In genomic region chr2:98748303-98749052, GRCh38 we compare ENCODE assay signal across 14 cellular contexts. TPM values are rescaled to one million over a fixed set of nuclear protein-coding genes. Genes with fewer than 3 reads are reported as not detected.
DNase-seq lines count a peak whose midpoint lies in the region; ATAC-seq and TF ChIP-seq lines count a peak whose summit lies in the region.
"Had no signal": no experiment of that assay in that cellular context is flagged by ENCODE, and none has a peak within 500 bp of the region (broad histone marks: within the 10 kb centered on the region; RNA-seq: fewer than 3 reads in every experiment).

No MANE protein-coding gene starts in this region.

- H3K27me3 ChIP-seq in GM23338 (ENCODE audit: insufficient read depth) (no peaks in the 10 kb centered on the region), skeletal muscle tissue (ENCODE audit: control insufficient read depth in 3 of 3, insufficient read depth in 3 of 3, low read length in 3 of 3) (peaks cover 4 to 15% (median 10%) of the 10 kb centered on the region in 3 donors)
- H3K27me3 ChIP-seq: hepatocyte, SJSA1 had no signal

- peaks cover 40% of the 10 kb centered on the region for H3K4me1 Mint-ChIP-seq in activated CD8-positive, alpha-beta T cell treated with anti-CD3 and anti-CD28 coated beads for 36 hours (ENCODE audit: low read depth)
- H3K4me1 Mint-ChIP-seq in activated CD8-positive, alpha-beta T cell treated with anti-CD3 and anti-CD28 coated beads, Interleukin-2, amount 10 ng/mL, durations not matched to agents 7 days and 5 days (ENCODE audit: low read depth) = peaks cover 40% of the 10 kb centered on the region
- peaks cover 12% of the 10 kb centered on the region for H3K4me1 Mint-ChIP-seq in GM23338
- peaks cover 43% of the 10 kb centered on the region for H3K4me1 Mint-ChIP-seq in activated naive CD8-positive, alpha-beta T cell treated with anti-CD3 and anti-CD28 coated beads, Interleukin-2, amount 50 U/mL, for 24 hours

- POLR2A ChIA-PET in activated CD8-positive, alpha-beta T cell treated with anti-CD3 and anti-CD28 coated beads for 36 hours (lab: Charles Lee) = interaction anchor here (1.4 to 4.9 kb wide), 4 partner anchors 9 to 23 kb away, joined by 4 to 19 read pairs (median 8); no protein-coding TSS in a partner anchor
- POLR2A ChIA-PET in activated CD8-positive, alpha-beta T cell treated with anti-CD3 and anti-CD28 coated beads, Interleukin-2, amount 10 ng/mL, durations not matched to agents 7 days and 5 days (lab: Charles Lee) = interaction anchor here (0.9 to 1.8 kb wide), 2 partner anchors 9 to 18 kb away, joined by 3 to 6 read pairs; partner anchors contain the start of gene MGAT4A

- no peaks in the 10 kb centered on the region for H3K9me3 ChIP-seq in skeletal muscle tissue (ENCODE audit: control insufficient read depth in 3 of 3, low read length in 3 of 3)
- H3K9me3 ChIP-seq: SJSA1 had no signal

- TF ChIP-seq CTCF in activated CD8-positive, alpha-beta T cell treated with anti-CD3 and anti-CD28 coated beads for 36 hours (IDR thresholded peaks at IDR 0.05) = no peak
- TF ChIP-seq CTCF in GM23338 (conservative IDR thresholded peaks at IDR 0.05; ENCODE audit: low read depth in 2 of 2) = no peak

- H3K27ac ChIP-seq in GM23338 (ENCODE audit: low read depth) (no peak overlapping the region), skeletal muscle tissue (ENCODE audit: low read depth, low read length) (peak overlapping the region; percentile 33)
- H3K27ac ChIP-seq: hepatocyte, SJSA1 had no signal

- DNase-seq in activated CD8-positive, alpha-beta T cell treated with anti-CD3 and anti-CD28 coated beads for 36 hours = no peak
- DNase-seq in activated CD8-positive, alpha-beta T cell treated with anti-CD3 and anti-CD28 coated beads, Interleukin-2, amount 10 ng/mL, durations not matched to agents 7 days and 5 days = no peak
- no peak for DNase-seq in GM23338 (ENCODE audit: low spot score)
- DNase-seq in activated naive CD8-positive, alpha-beta T cell treated with anti-CD3 and anti-CD28 coated beads, Interleukin-2, amount 50 U/mL, for 24 hours = no peak
- DNase-seq in stimulated activated naive CD4-positive, alpha-beta T cell (lab: John Stamatoyannopoulos, UW) = no peak
- no peak for DNase-seq in stimulated activated CD4-positive, alpha-beta T cell treated with anti-CD3 and anti-CD28 coated beads, Interleukin-12 subunit alpha, Interleukin-12 subunit beta, amount 100 ng/mL, for 4 hours
- DNase-seq: Calu3, dermis blood vessel endothelial cell, left colon, right cardiac atrium had no signal

- H3K4me2 ChIP-seq in GM23338 = no peak overlapping the region
- H3K4me2 ChIP-seq: hepatocyte had no signal

- H3K27me3 Mint-ChIP-seq in activated CD8-positive, alpha-beta T cell treated with anti-CD3 and anti-CD28 coated beads for 36 hours = no peaks in the 10 kb centered on the region
- H3K27me3 Mint-ChIP-seq in activated CD8-positive, alpha-beta T cell treated with anti-CD3 and anti-CD28 coated beads, Interleukin-2, amount 10 ng/mL, durations not matched to agents 7 days and 5 days (ENCODE audit: low read depth) = no peaks in the 10 kb centered on the region
- peaks cover 6% of the 10 kb centered on the region for H3K27me3 Mint-ChIP-seq in GM23338 (ENCODE audit: insufficient read depth, low read depth, poor library complexity)
- H3K27me3 Mint-ChIP-seq in activated naive CD8-positive, alpha-beta T cell treated with anti-CD3 and anti-CD28 coated beads, Interleukin-2, amount 50 U/mL, for 24 hours = no peaks in the 10 kb centered on the region

- H3K4me3 Mint-ChIP-seq in activated CD8-positive, alpha-beta T cell treated with anti-CD3 and anti-CD28 coated beads for 36 hours = no peak overlapping the region
- no peak overlapping the region for H3K4me3 Mint-ChIP-seq in activated CD8-positive, alpha-beta T cell treated with anti-CD3 and anti-CD28 coated beads, Interleukin-2, amount 10 ng/mL, durations not matched to agents 7 days and 5 days
- no peak overlapping the region for H3K4me3 Mint-ChIP-seq in GM23338
- H3K4me3 Mint-ChIP-seq in activated naive CD8-positive, alpha-beta T cell treated with anti-CD3 and anti-CD28 coated beads, Interleukin-2, amount 50 U/mL, for 24 hours = no peak overlapping the region

- no peaks in the 10 kb centered on the region for H3K4me1 ChIP-seq in GM23338 (ENCODE audit: insufficient read depth)
- H3K4me1 ChIP-seq in skeletal muscle tissue (ENCODE audit: control insufficient read depth in 3 of 3, insufficient read depth in 3 of 3, low read length in 3 of 3) = peaks cover 0 to 3% (median 0%) of the 10 kb centered on the region in 3 donors
- H3K4me1 ChIP-seq: SJSA1 had no signal

- H3K36me3 ChIP-seq in GM23338 (ENCODE audit: insufficient read depth) = no peaks in the 10 kb centered on the region
- H3K36me3 ChIP-seq in skeletal muscle tissue (ENCODE audit: control insufficient read depth in 3 of 3, insufficient read depth in 3 of 3, low read length in 3 of 3) = no peaks in the 10 kb centered on the region
- H3K36me3 ChIP-seq: SJSA1 had no signal

- ATAC-seq in activated CD8-positive, alpha-beta T cell treated with anti-CD3 and anti-CD28 coated beads for 36 hours = no peak
- ATAC-seq in activated CD8-positive, alpha-beta T cell treated with anti-CD3 and anti-CD28 coated beads, Interleukin-2, amount 10 ng/mL, durations not matched to agents 7 days and 5 days = no peak
- no peak for ATAC-seq in GM23338
- no peak for ATAC-seq in activated naive CD8-positive, alpha-beta T cell treated with anti-CD3 and anti-CD28 coated beads, Interleukin-2, amount 50 U/mL, for 24 hours
- no peak for ATAC-seq in GM18907 (IDR thresholded peaks at IDR 0.05; ENCODE audit: unreplicated experiment)

- peaks cover 7% of the 10 kb centered on the region for H3K9me3 Mint-ChIP-seq in activated CD8-positive, alpha-beta T cell treated with anti-CD3 and anti-CD28 coated beads for 36 hours
- H3K9me3 Mint-ChIP-seq in activated CD8-positive, alpha-beta T cell treated with anti-CD3 and anti-CD28 coated beads, Interleukin-2, amount 10 ng/mL, durations not matched to agents 7 days and 5 days (ENCODE audit: insufficient read depth) = peaks cover 12% of the 10 kb centered on the region
- H3K9me3 Mint-ChIP-seq in GM23338 = no peaks in the 10 kb centered on the region; the same call in 1 of the 3 replicates
- H3K9me3 Mint-ChIP-seq in activated naive CD8-positive, alpha-beta T cell treated with anti-CD3 and anti-CD28 coated beads, Interleukin-2, amount 50 U/mL, for 24 hours = peaks cover 5% of the 10 kb centered on the region

- H3K79me2 ChIP-seq in GM23338 (replicated peaks; ENCODE audit: insufficient read depth) = no peaks in the 10 kb centered on the region
- H3K79me2 ChIP-seq: hepatocyte had no signal

- H3K4me3 ChIP-seq in GM23338 (no peak overlapping the region), skeletal muscle tissue (ENCODE audit: low read length in 3 of 3) (no peak overlapping the region)
- H3K4me3 ChIP-seq: hepatocyte, SJSA1 had no signal

- no peaks in the 10 kb centered on the region for H4K20me1 ChIP-seq in GM23338 (replicated peaks; ENCODE audit: insufficient read depth)

- CTCF ChIA-PET in activated CD8-positive, alpha-beta T cell treated with anti-CD3 and anti-CD28 coated beads for 36 hours (lab: Charles Lee) = interaction anchor here (1.5 kb wide), 1 partner anchor 19 kb away, joined by 5 read pairs; no protein-coding TSS in a partner anchor
- CTCF ChIA-PET in activated CD8-positive, alpha-beta T cell treated with anti-CD3 and anti-CD28 coated beads, Interleukin-2, amount 10 ng/mL, durations not matched to agents 7 days and 5 days (lab: Charles Lee) = interaction anchor here (0.9 to 2.8 kb wide), 3 partner anchors 9 to 74 kb away, joined by 3 to 18 read pairs (median 4); no protein-coding TSS in a partner anchor

- H3K36me3 Mint-ChIP-seq in activated CD8-positive, alpha-beta T cell treated with anti-CD3 and anti-CD28 coated beads for 36 hours (ENCODE audit: low read depth) = peaks cover 3% of the 10 kb centered on the region
- H3K36me3 Mint-ChIP-seq in activated CD8-positive, alpha-beta T cell treated with anti-CD3 and anti-CD28 coated beads, Interleukin-2, amount 10 ng/mL, durations not matched to agents 7 days and 5 days (ENCODE audit: low read depth) = peaks cover 7% of the 10 kb centered on the region
- no peaks in the 10 kb centered on the region for H3K36me3 Mint-ChIP-seq in GM23338 (ENCODE audit: low read depth)
- peaks cover 2% of the 10 kb centered on the region for H3K36me3 Mint-ChIP-seq in activated naive CD8-positive, alpha-beta T cell treated with anti-CD3 and anti-CD28 coated beads, Interleukin-2, amount 50 U/mL, for 24 hours (ENCODE audit: low read depth)

- H3K9me2 ChIP-seq in GM23338 (ENCODE audit: insufficient read depth) = no peaks in the 10 kb centered on the region; the same call in 1 of the 2 replicates

- peak overlapping the region; percentile 2 for H3K27ac Mint-ChIP-seq in activated CD8-positive, alpha-beta T cell treated with anti-CD3 and anti-CD28 coated beads for 36 hours
- no peak overlapping the region for H3K27ac Mint-ChIP-seq in activated CD8-positive, alpha-beta T cell treated with anti-CD3 and anti-CD28 coated beads, Interleukin-2, amount 10 ng/mL, durations not matched to agents 7 days and 5 days
- H3K27ac Mint-ChIP-seq in GM23338 = no peak overlapping the region
- H3K27ac Mint-ChIP-seq in activated naive CD8-positive, alpha-beta T cell treated with anti-CD3 and anti-CD28 coated beads, Interleukin-2, amount 50 U/mL, for 24 hours = peak overlapping the region; percentile 21

- intact Hi-C loops in activated CD8-positive, alpha-beta T cell treated with anti-CD3 and anti-CD28 coated beads for 36 hours (cut with micrococcal nuclease) = no loop called here

- no peak overlapping the region for H3K9ac ChIP-seq in skeletal muscle tissue (ENCODE audit: low read depth in 1 of 3, low read length in 3 of 3)

- H2AFZ ChIP-seq in GM23338 = peak overlapping the region; percentile 45
- H2AFZ ChIP-seq: hepatocyte had no signal

- H3F3A ChIP-seq in GM23338 (replicated peaks; ENCODE audit: low read depth) = no peaks in the 10 kb centered on the region

RNA-seq across cellular contexts. Expression of gene MGAT4A, which starts 17.5 kb away (rescaled TPM):
- 10 to 100 TPM; 57.6 to 59.0 TPM for total RNA-seq in activated CD8-positive, alpha-beta T cell treated with anti-CD3 and anti-CD28 coated beads for 36 hours
- 10 to 100 TPM; 73.4 to 76.2 TPM for total RNA-seq in activated CD8-positive, alpha-beta T cell treated with anti-CD3 and anti-CD28 coated beads, Interleukin-2, amount 10 ng/mL, durations not matched to agents 7 days and 5 days
- total RNA-seq in GM23338 (2014; rRNA removed; shearing (Covaris generic)) = 4.7 and 5.6 TPM in 2 replicates
- polyA plus RNA-seq in GM23338 (2016; fragmentation: Nextera tagmentation; extraction: Ambion mirVana) = 2.9 and 4.4 TPM in 2 replicates
- total RNA-seq in skeletal muscle tissue = 6.3 TPM
- total RNA-seq: SJSA1 had no signal

Comparison
In these comparisons a context has a peak if more than half of its experiments do, and no peak if none do; other contexts are left out.
1. H3K27ac Mint-ChIP-seq: peak in activated CD8-positive, alpha-beta T cell treated with anti-CD3 and anti-CD28 coated beads for 36 hours (single experiment) and activated naive CD8-positive, alpha-beta T cell treated with anti-CD3 and anti-CD28 coated beads, Interleukin-2, amount 50 U/mL, for 24 hours (single experiment); none in activated CD8-positive, alpha-beta T cell treated with anti-CD3 and anti-CD28 coated beads, Interleukin-2, amount 10 ng/mL, durations not matched to agents 7 days and 5 days (single experiment) and GM23338 (single experiment).